ENCODE assay signal across 19 cellular contexts in genomic region chr2:149622343-149622742, GRCh38.
"Had no signal": no experiment of that assay in that cellular context is flagged by ENCODE, and none has a peak within 500 bp of the region (broad histone marks: within the 10 kb centered on the region; RNA-seq: fewer than 3 reads in every experiment).

No MANE protein-coding gene starts in this region.

- H3K4me1 Mint-ChIP-seq: activated CD4-positive, alpha-beta T cell treated with anti-CD3 and anti-CD28 coated beads for 36 hours; naive thymus-derived CD8-positive, alpha-beta T cell had no signal

- H3K27ac Mint-ChIP-seq: activated CD4-positive, alpha-beta T cell treated with anti-CD3 and anti-CD28 coated beads for 36 hours; activated naive CD8-positive, alpha-beta T cell; activated T-helper 1 cell treated with anti-CD3 and anti-CD28 coated beads, Interleukin-12 subunit alpha, Interleukin-12 subunit beta, Interleukin-2, Interleukin-4 antibody, amounts not matched to agents 30 ng/mL and 10 ng/mL and 1 ng/mL, durations not matched to agents 14 hours and 24 hours and 36 hours; effector memory CD8-positive, alpha-beta T cell; naive thymus-derived CD8-positive, alpha-beta T cell; WTC11 had no signal

- DNase-seq: activated CD4-positive, alpha-beta T cell treated with anti-CD3 and anti-CD28 coated beads for 36 hours; activated CD4-positive, alpha-beta T cell treated with anti-CD3 and anti-CD28 coated beads, Interleukin-2, amount 50 U/mL, for 48 hours; activated gamma-delta T cell treated with Interleukin-2 at 50 U/mL for 16 hours; amygdala; body of pancreas; caudate nucleus; effector memory CD8-positive, alpha-beta T cell; foreskin fibroblast; naive thymus-derived CD8-positive, alpha-beta T cell; pancreas; right lobe of liver; small intestine; stimulated activated CD4-positive, alpha-beta T cell treated with anti-CD3 and anti-CD28 coated beads, Interleukin-15, amount 100 ng/mL, for 24 hours; stimulated activated CD4-positive, alpha-beta T cell treated with anti-CD3 and anti-CD28 coated beads, Interleukin-4, amount 100 ng/mL, for 1 hour; testis had no signal

- H3K36me3 Mint-ChIP-seq: activated naive CD8-positive, alpha-beta T cell; naive thymus-derived CD8-positive, alpha-beta T cell; type B pancreatic cell; WTC11 had no signal

- H3K4me3 Mint-ChIP-seq: activated CD4-positive, alpha-beta T cell treated with anti-CD3 and anti-CD28 coated beads for 36 hours; activated naive CD8-positive, alpha-beta T cell; activated T-helper 1 cell treated with anti-CD3 and anti-CD28 coated beads, Interleukin-12 subunit alpha, Interleukin-12 subunit beta, Interleukin-2, Interleukin-4 antibody, amounts not matched to agents 30 ng/mL and 10 ng/mL and 1 ng/mL, durations not matched to agents 14 hours and 24 hours and 36 hours; effector memory CD8-positive, alpha-beta T cell; naive thymus-derived CD8-positive, alpha-beta T cell; type B pancreatic cell; WTC11 had no signal

- H3K9me3 Mint-ChIP-seq: activated T-helper 1 cell treated with anti-CD3 and anti-CD28 coated beads, Interleukin-12 subunit alpha, Interleukin-12 subunit beta, Interleukin-2, Interleukin-4 antibody, amounts not matched to agents 30 ng/mL and 10 ng/mL and 1 ng/mL, durations not matched to agents 14 hours and 24 hours and 36 hours; effector memory CD8-positive, alpha-beta T cell; WTC11 had no signal

- H3K27me3 Mint-ChIP-seq: type B pancreatic cell had no signal

- ATAC-seq: activated CD4-positive, alpha-beta T cell treated with anti-CD3 and anti-CD28 coated beads for 36 hours; body of pancreas; effector memory CD8-positive, alpha-beta T cell; naive thymus-derived CD8-positive, alpha-beta T cell; pancreas; right lobe of liver; WTC11 had no signal
